In genomic region chr21:40143822-40144525, GRCh38 we compare ENCODE assay signal across 8 cellular contexts.
DNase-seq lines count a peak whose midpoint lies in the region; ATAC-seq, FAIRE-seq and TF ChIP-seq lines count a peak whose summit lies in the region.

No MANE protein-coding gene starts in this region.

- no peak overlapping the region for H3K9ac ChIP-seq in K562 (ENCODE audit: insufficient read depth in 1 of 2, low read depth in 2 of 2, low read length in 2 of 2)

- no peaks in the 10 kb centered on the region for H3K79me2 ChIP-seq in K562 (ENCODE audit: control insufficient read depth, insufficient read depth, low read length)

- no peak overlapping the region for H3K4me2 ChIP-seq in K562 (ENCODE audit: insufficient read depth, low read length)

- peak; percentile 76 for FAIRE-seq in K562 (lab: Jason Lieb, UNC)

- H3K36me3 ChIP-seq in Peyer's patch (no peaks in the 10 kb centered on the region), K562 (ENCODE audit: control insufficient read depth, insufficient read depth, low read length) (no peaks in the 10 kb centered on the region), kidney epithelial cell (ENCODE audit: control insufficient read depth, insufficient read depth, low read length) (no peaks in the 10 kb centered on the region)

- H3K4me1 ChIP-seq in Peyer's patch: no peaks in the 10 kb centered on the region
- H3K4me1 ChIP-seq in K562 (replicated peaks in 1 of 2; ENCODE audit: control insufficient read depth in 2 of 2, insufficient read depth in 2 of 2, low read length in 2 of 2): no peaks in the 10 kb centered on the region

- H3K27me3 ChIP-seq in Peyer's patch (no peaks in the 10 kb centered on the region), K562 (ENCODE audit: control insufficient read depth in 2 of 2, insufficient read depth in 2 of 2, low read length in 2 of 2) (no peaks in the 10 kb centered on the region), kidney epithelial cell (ENCODE audit: control insufficient read depth, insufficient read depth, low read length) (no peaks in the 10 kb centered on the region)

- no TSS peak for BruUV-seq in K562 (replicated peaks; lab: Mats Ljungman, UMichigan)

- peak; percentile 36 for DNase-seq in DMS114 treated with DMSO at 0.1 percent for 48 hours (lab: John Stamatoyannopoulos, UW; ENCODE audit: unreplicated experiment)
- DNase-seq in HT1080 (ENCODE audit: low read depth): peak; percentile 37
- DNase-seq in Peyer's patch: peak in 2 of 3 donors; percentile 21 to 83
- peak; percentile 56 to 66 (median 59) for DNase-seq in K562 (ENCODE audit: extremely low read depth in 1 of 4, low spot score in 3 of 4)
- peak; percentile 1 for DNase-seq in kidney epithelial cell (ENCODE audit: low read depth)
- DNase-seq in stimulated activated CD4-positive, alpha-beta T cell treated with anti-CD3 and anti-CD28 coated beads, TNF-alpha, amount 100 ng/mL, for 48 hours (ENCODE audit: low read depth in 3 of 3): peak; percentile 6 to 37 (median 20)

- TF ChIP-seq CTCF in Peyer's patch (IDR thresholded peaks at IDR 0.05) (peak; percentile 35 to 76 (median 63)), K562 (IDR thresholded peaks at IDR 0.05 in 2 of 3, conservative IDR thresholded peaks at IDR 0.05 in 1 of 3; ENCODE audit: insufficient read depth in 2 of 3, low read depth in 1 of 3, low read length in 3 of 3) (peak; percentile 45 to 84 (median 73); a peak in 5 of 6 replicates), kidney epithelial cell (IDR thresholded peaks at IDR 0.05; ENCODE audit: insufficient read depth, low read length, poor library complexity, severe bottlenecking) (peak; percentile 63)

- intact Hi-C loops in K562 (cut with micrococcal nuclease): loop anchor here (2.0 kb wide), 2 partner anchors 925 to 991 kb away; no protein-coding TSS in a partner anchor

- TF ChIP-seq POLR2A in Peyer's patch (IDR thresholded peaks at IDR 0.05) (no peak), K562 (conservative IDR thresholded peaks at IDR 0.05) (no peak)

- WGBS in K562 (ENCODE audit: insufficient coverage, low coverage, missing lambda C conversion rate): 1% methylated on average over 14 of the region's 20 CpGs

- H3K4me3 ChIP-seq in Peyer's patch (no peak overlapping the region), K562 (no peak overlapping the region), kidney epithelial cell (ENCODE audit: low read depth, low read length) (no peak overlapping the region)

- H4K20me1 ChIP-seq in K562 (replicated peaks; ENCODE audit: control insufficient read depth, insufficient read depth, low read length): no peaks in the 10 kb centered on the region

- CTCF ChIA-PET in K562 (lab: Yijun Ruan, JAX; ENCODE audit: low intra/inter-chr PET ratio): interaction anchor here (0.5 to 1.4 kb wide), 4 partner anchors 242 to 1467 kb away, joined by 3 to 5 read pairs (median 3); no protein-coding TSS in a partner anchor

- ATAC-seq in K562: peak; percentile 86
- no peak for ATAC-seq in HG03521 (IDR thresholded peaks at IDR 0.05; ENCODE audit: unreplicated experiment)
- ATAC-seq in GM21717 (IDR thresholded peaks at IDR 0.05; ENCODE audit: unreplicated experiment): no peak

- H3K9me1 ChIP-seq in K562 (ENCODE audit: control insufficient read depth, insufficient read depth, low read length): no peaks in the 10 kb centered on the region

- H2AFZ ChIP-seq in K562 (ENCODE audit: low read depth, low read length): no peak overlapping the region

- H3K27ac ChIP-seq in Peyer's patch: no peak overlapping the region
- no peak overlapping the region for H3K27ac ChIP-seq in K562 (ENCODE audit: extremely low read depth, low read depth, low read length)

- TF ChIP-seq RAD21 in K562 (CRISPR knock-in tag; conservative IDR thresholded peaks at IDR 0.05 in 1 of 2, IDR thresholded peaks at IDR 0.05 in 1 of 2): peak; percentile 65 to 80

- H3K9me3 ChIP-seq in Peyer's patch (no peaks in the 10 kb centered on the region), K562 (replicated peaks; ENCODE audit: control insufficient read depth, insufficient read depth, low read depth, low read length) (no peaks in the 10 kb centered on the region)

- no peak for TF ChIP-seq EP300 in K562 (IDR thresholded peaks at IDR 0.05; ENCODE audit: low read length)

- in situ Hi-C loops in K562 (cut with MboI): no loop called here

- POLR2A ChIA-PET in K562 (lab: Yijun Ruan, JAX): interaction anchor here (0.7 kb wide), 1 partner anchor 994 kb away, joined by 3 read pairs; no protein-coding TSS in a partner anchor

TF ChIP-seq in K562, 482 proteins besides CTCF, POLR2A, EP300 and RAD21 (continues in another document):
- TF ChIP-seq THRA (IDR thresholded peaks at IDR 0.05) (no peak), BCLAF1 (IDR thresholded peaks at IDR 0.05; ENCODE audit: borderline replicate concordance in 1 of 2, control insufficient read depth in 1 of 2, low read depth in 2 of 2, low read length in 1 of 2) (no peak), ZNF212 (CRISPR knock-in tag; IDR thresholded peaks at IDR 0.05) (no peak), FUS (optimal IDR thresholded peaks at IDR 0.05; ENCODE audit: low read depth, low read length) (no peak), TBP (optimal IDR thresholded peaks at IDR 0.05; ENCODE audit: low read depth, low read length) (no peak), ZNF76 (CRISPR knock-in tag; IDR thresholded peaks at IDR 0.05; ENCODE audit: borderline replicate concordance) (no peak), SMARCB1 (IDR thresholded peaks at IDR 0.05; ENCODE audit: insufficient read length, low read depth) (no peak), BRF2 (IDR thresholded peaks at IDR 0.05; ENCODE audit: borderline replicate concordance, insufficient read depth, insufficient read length) (no peak), SMC3 (conservative IDR thresholded peaks at IDR 0.05; ENCODE audit: insufficient read depth, low read depth, low read length) (0 out of 2 replicates have a peak, but pooled peaks have one; percentile 25), KLF16 (IDR thresholded peaks at IDR 0.05) (0 out of 2 replicates have a peak, but pooled peaks have one; percentile 11), ERF (CRISPR knock-in tag; IDR thresholded peaks at IDR 0.05) (no peak), DEAF1 (CRISPR knock-in tag; IDR thresholded peaks at IDR 0.05) (peak; percentile 52)

Comparison
In these comparisons a context has a peak if more than half of its experiments do, and no peak if none do; other contexts are left out.
1. DNase-seq: peak in every context shown above with its lines; median percentile 59 in K562; 52 in Peyer's patch; 37 in HT1080; 36 in DMS114 treated with DMSO at 0.1 percent for 48 hours; 20 in stimulated activated CD4-positive, alpha-beta T cell treated with anti-CD3 and anti-CD28 coated beads, TNF-alpha, amount 100 ng/mL, for 48 hours; 1 in kidney epithelial cell.